ENCODE assay signal across 1 cellular context in genomic region chr20:44885392-44886275, GRCh38.
TF ChIP-seq lines count a peak whose summit lies in the region.

Gene YWHAB (plus strand): TSS chr20:44885705. CDS start chr20:44901534, 15,829 bp downstream.

TF ChIP-seq in HepG2, 621 proteins besides CTCF, POLR2A, EP300 and RAD21 (continued from another document and continues in another):
- TF ChIP-seq, protein P1, sequence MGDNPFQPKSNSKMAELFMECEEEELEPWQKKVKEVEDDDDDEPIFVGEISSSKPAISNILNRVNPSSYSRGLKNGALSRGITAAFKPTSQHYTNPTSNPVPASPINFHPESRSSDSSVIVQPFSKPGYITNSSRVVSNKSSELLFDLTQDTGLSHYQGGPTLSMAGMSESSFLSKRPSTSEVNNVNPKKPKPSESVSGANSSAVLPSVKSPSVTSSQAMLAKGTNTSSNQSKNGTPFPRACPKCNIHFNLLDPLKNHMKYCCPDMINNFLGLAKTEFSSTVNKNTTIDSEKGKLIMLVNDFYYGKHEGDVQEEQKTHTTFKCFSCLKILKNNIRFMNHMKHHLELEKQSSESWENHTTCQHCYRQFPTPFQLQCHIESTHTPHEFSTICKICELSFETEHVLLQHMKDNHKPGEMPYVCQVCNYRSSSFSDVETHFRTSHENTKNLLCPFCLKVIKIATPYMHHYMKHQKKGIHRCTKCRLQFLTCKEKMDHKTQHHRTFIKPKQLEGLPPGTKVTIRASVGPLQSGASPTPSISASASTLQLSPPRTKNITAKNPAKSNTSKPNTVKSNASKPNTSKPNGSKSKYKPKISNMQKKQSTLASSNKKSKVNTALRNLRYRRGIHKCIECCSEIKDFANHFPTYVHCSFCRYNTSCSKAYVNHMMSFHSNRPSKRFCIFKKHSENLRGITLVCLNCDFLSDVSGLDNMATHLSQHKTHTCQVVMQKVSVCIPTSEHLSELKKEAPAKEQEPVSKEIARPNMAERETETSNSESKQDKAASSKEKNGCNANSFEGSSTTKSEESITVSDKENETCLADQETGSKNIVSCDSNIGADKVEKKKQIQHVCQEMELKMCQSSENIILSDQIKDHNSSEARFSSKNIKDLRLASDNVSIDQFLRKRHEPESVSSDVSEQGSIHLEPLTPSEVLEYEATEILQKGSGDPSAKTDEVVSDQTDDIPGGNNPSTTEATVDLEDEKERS (CRISPR knock-in tag; IDR thresholded peaks at IDR 0.05), result no peak
- TF ChIP-seq ZNF747 (CRISPR knock-in tag; IDR thresholded peaks at IDR 0.05; ENCODE audit: borderline replicate concordance) (peak; percentile 67; the same call in 1 of the 2 replicates), SALL2 (CRISPR knock-in tag; IDR thresholded peaks at IDR 0.05) (peak; percentile 66), HMG20A (CRISPR knock-in tag; IDR thresholded peaks at IDR 0.05; ENCODE audit: borderline replicate concordance) (no peak), ZBTB1 (CRISPR knock-in tag; IDR thresholded peaks at IDR 0.05; ENCODE audit: borderline replicate concordance) (no peak), ARID2 (CRISPR knock-in tag; IDR thresholded peaks at IDR 0.05; ENCODE audit: borderline replicate concordance) (peak; percentile 85; the same call in 1 of the 2 replicates), NFATC3 (CRISPR knock-in tag; IDR thresholded peaks at IDR 0.05) (no peak), NFIB (CRISPR knock-in tag; IDR thresholded peaks at IDR 0.05; ENCODE audit: borderline replicate concordance) (no peak), SPEN (CRISPR knock-in tag; IDR thresholded peaks at IDR 0.05; ENCODE audit: low read depth) (peak; percentile 98), ZBTB42 (CRISPR knock-in tag; IDR thresholded peaks at IDR 0.05) (no peak; the same call in 1 of the 2 replicates), ZNF850 (CRISPR knock-in tag; conservative IDR thresholded peaks at IDR 0.05) (0 out of 2 replicates have a peak, but pooled peaks have one; percentile 80), ZSCAN12 (CRISPR knock-in tag; IDR thresholded peaks at IDR 0.05) (peak; percentile 93; the same call in 1 of the 2 replicates), SATB2 (CRISPR knock-in tag; IDR thresholded peaks at IDR 0.05) (peak; percentile 56; the same call in 1 of the 2 replicates), IRX3 (CRISPR knock-in tag; IDR thresholded peaks at IDR 0.05; ENCODE audit: borderline replicate concordance, low read depth) (no peak), NFKB2 (CRISPR knock-in tag; IDR thresholded peaks at IDR 0.05; ENCODE audit: borderline replicate concordance) (peak; percentile 95; the same call in 1 of the 2 replicates), ZNF329 (CRISPR knock-in tag; IDR thresholded peaks at IDR 0.05; ENCODE audit: low read depth) (peak; percentile 76), NAIF1 (CRISPR knock-in tag; IDR thresholded peaks at IDR 0.05; ENCODE audit: borderline replicate concordance) (peak; percentile 98), REL (CRISPR knock-in tag; conservative IDR thresholded peaks at IDR 0.05) (0 out of 2 replicates have a peak, but pooled peaks have one; percentile 40), CREM (IDR thresholded peaks at IDR 0.05) (peak; percentile 67), CREM (CRISPR knock-in tag; IDR thresholded peaks at IDR 0.05) (no peak), ZFP1 (CRISPR knock-in tag; IDR thresholded peaks at IDR 0.05) (no peak), MIXL1 (CRISPR knock-in tag; IDR thresholded peaks at IDR 0.05) (0 out of 2 replicates have a peak, but pooled peaks have one; percentile 58), ZEB1 (IDR thresholded peaks at IDR 0.05; ENCODE audit: insufficient replicate concordance, low read depth) (no peak), ZNF816 (CRISPR knock-in tag; IDR thresholded peaks at IDR 0.05; ENCODE audit: borderline replicate concordance) (no peak), ZBTB10 (CRISPR knock-in tag; IDR thresholded peaks at IDR 0.05; ENCODE audit: borderline replicate concordance) (no peak; the same call in 1 of the 2 replicates), ZNF441 (CRISPR knock-in tag; IDR thresholded peaks at IDR 0.05; ENCODE audit: borderline replicate concordance) (no peak)
- TF ChIP-seq, protein P2, sequence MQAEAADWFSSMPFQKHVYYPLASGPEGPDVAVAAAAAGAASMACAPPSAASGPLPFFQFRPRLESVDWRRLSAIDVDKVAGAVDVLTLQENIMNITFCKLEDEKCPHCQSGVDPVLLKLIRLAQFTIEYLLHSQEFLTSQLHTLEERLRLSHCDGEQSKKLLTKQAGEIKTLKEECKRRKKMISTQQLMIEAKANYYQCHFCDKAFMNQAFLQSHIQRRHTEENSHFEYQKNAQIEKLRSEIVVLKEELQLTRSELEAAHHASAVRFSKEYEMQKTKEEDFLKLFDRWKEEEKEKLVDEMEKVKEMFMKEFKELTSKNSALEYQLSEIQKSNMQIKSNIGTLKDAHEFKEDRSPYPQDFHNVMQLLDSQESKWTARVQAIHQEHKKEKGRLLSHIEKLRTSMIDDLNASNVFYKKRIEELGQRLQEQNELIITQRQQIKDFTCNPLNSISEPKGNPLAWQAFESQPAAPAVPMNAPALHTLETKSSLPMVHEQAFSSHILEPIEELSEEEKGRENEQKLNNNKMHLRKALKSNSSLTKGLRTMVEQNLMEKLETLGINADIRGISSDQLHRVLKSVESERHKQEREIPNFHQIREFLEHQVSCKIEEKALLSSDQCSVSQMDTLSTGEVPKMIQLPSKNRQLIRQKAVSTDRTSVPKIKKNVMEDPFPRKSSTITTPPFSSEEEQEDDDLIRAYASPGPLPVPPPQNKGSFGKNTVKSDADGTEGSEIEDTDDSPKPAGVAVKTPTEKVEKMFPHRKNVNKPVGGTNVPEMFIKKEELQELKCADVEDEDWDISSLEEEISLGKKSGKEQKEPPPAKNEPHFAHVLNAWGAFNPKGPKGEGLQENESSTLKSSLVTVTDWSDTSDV (CRISPR knock-in tag; IDR thresholded peaks at IDR 0.05), result peak; percentile 13; the same call in 1 of the 2 replicates
- TF ChIP-seq, protein P3, sequence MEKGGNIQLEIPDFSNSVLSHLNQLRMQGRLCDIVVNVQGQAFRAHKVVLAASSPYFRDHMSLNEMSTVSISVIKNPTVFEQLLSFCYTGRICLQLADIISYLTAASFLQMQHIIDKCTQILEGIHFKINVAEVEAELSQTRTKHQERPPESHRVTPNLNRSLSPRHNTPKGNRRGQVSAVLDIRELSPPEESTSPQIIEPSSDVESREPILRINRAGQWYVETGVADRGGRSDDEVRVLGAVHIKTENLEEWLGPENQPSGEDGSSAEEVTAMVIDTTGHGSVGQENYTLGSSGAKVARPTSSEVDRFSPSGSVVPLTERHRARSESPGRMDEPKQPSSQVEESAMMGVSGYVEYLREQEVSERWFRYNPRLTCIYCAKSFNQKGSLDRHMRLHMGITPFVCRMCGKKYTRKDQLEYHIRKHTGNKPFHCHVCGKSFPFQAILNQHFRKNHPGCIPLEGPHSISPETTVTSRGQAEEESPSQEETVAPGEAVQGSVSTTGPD (CRISPR knock-in tag; IDR thresholded peaks at IDR 0.05), result no peak
- TF ChIP-seq, protein P4, sequence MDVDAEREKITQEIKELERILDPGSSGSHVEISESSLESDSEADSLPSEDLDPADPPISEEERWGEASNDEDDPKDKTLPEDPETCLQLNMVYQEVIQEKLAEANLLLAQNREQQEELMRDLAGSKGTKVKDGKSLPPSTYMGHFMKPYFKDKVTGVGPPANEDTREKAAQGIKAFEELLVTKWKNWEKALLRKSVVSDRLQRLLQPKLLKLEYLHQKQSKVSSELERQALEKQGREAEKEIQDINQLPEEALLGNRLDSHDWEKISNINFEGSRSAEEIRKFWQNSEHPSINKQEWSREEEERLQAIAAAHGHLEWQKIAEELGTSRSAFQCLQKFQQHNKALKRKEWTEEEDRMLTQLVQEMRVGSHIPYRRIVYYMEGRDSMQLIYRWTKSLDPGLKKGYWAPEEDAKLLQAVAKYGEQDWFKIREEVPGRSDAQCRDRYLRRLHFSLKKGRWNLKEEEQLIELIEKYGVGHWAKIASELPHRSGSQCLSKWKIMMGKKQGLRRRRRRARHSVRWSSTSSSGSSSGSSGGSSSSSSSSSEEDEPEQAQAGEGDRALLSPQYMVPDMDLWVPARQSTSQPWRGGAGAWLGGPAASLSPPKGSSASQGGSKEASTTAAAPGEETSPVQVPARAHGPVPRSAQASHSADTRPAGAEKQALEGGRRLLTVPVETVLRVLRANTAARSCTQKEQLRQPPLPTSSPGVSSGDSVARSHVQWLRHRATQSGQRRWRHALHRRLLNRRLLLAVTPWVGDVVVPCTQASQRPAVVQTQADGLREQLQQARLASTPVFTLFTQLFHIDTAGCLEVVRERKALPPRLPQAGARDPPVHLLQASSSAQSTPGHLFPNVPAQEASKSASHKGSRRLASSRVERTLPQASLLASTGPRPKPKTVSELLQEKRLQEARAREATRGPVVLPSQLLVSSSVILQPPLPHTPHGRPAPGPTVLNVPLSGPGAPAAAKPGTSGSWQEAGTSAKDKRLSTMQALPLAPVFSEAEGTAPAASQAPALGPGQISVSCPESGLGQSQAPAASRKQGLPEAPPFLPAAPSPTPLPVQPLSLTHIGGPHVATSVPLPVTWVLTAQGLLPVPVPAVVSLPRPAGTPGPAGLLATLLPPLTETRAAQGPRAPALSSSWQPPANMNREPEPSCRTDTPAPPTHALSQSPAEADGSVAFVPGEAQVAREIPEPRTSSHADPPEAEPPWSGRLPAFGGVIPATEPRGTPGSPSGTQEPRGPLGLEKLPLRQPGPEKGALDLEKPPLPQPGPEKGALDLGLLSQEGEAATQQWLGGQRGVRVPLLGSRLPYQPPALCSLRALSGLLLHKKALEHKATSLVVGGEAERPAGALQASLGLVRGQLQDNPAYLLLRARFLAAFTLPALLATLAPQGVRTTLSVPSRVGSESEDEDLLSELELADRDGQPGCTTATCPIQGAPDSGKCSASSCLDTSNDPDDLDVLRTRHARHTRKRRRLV (CRISPR knock-in tag; IDR thresholded peaks at IDR 0.05), result no peak
- TF ChIP-seq, protein P5, sequence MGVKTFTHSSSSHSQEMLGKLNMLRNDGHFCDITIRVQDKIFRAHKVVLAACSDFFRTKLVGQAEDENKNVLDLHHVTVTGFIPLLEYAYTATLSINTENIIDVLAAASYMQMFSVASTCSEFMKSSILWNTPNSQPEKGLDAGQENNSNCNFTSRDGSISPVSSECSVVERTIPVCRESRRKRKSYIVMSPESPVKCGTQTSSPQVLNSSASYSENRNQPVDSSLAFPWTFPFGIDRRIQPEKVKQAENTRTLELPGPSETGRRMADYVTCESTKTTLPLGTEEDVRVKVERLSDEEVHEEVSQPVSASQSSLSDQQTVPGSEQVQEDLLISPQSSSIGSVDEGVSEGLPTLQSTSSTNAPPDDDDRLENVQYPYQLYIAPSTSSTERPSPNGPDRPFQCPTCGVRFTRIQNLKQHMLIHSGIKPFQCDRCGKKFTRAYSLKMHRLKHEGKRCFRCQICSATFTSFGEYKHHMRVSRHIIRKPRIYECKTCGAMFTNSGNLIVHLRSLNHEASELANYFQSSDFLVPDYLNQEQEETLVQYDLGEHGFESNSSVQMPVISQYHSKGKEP (CRISPR knock-in tag; IDR thresholded peaks at IDR 0.05), result 0 out of 2 replicates have a peak, but pooled peaks have one; percentile 39
